ENCODE assay signal across 24 cellular contexts in the genomic region with DNA sequence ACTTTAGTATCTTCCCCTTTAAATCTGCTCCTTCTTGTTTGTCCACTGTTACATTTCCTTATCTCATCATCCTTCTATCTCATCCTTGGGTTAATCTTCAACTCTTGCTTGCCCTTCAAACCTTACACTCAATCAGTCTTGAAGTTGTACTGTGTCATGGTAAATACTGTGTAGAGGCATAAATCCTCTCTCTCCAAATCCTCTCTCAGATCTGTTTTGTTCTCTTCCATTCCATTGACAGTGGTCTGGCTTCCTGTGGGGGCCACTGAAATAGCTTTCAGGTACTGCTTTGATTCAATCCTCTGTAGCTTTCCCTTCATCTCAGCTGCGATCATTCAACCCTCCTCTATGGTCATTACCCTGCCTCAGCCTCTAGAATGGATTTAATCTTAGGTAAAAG.
DNase-seq lines count a peak whose midpoint lies in the region; ATAC-seq, FAIRE-seq and TF ChIP-seq lines count a peak whose summit lies in the region.
"Had no signal": no experiment of that assay in that cellular context is flagged by ENCODE, and none has a peak within 500 bp of the region (broad histone marks: within the 10 kb centered on the region; RNA-seq: fewer than 3 reads in every experiment).

No MANE protein-coding gene starts in this region.

- 40 to 72% methylated on average over 1 of the region's 1 CpG for WGBS in transverse colon (ENCODE audit: low coverage in 1 of 2), 2 donors

- H3K27me3 ChIP-seq in left ventricle myocardium inferior (ENCODE audit: low read depth) (no peaks in the 10 kb centered on the region), transverse colon (no peaks in the 10 kb centered on the region)
- H3K27me3 ChIP-seq: BLaER1 treated with 17β-estradiol and CSF1 and Interleukin-3, amounts not matched to agents 10 nM and 100 nM; MG63; SJCRH30 had no signal

- H3K4me3 ChIP-seq in left ventricle myocardium inferior (no peak overlapping the region), transverse colon (no peak overlapping the region)
- H3K4me3 ChIP-seq: BLaER1 treated with 17β-estradiol and CSF1 and Interleukin-3, amounts not matched to agents 10 nM and 100 nM; MG63; SJCRH30 had no signal

- TF ChIP-seq EP300 in transverse colon (IDR thresholded peaks at IDR 0.05; ENCODE audit: low read depth): no peak

- peaks cover 57% of the 10 kb centered on the region for H3K4me1 ChIP-seq in left ventricle myocardium inferior
- peaks cover 0 to 20% (median 2%) of the 10 kb centered on the region in 4 donors for H3K4me1 ChIP-seq in transverse colon
- H3K4me1 ChIP-seq: SJCRH30 had no signal

- TF ChIP-seq CTCF in left ventricle myocardium inferior (IDR thresholded peaks at IDR 0.05; ENCODE audit: borderline replicate concordance) (no peak), transverse colon (IDR thresholded peaks at IDR 0.05) (no peak), GM13976 (IDR thresholded peaks at IDR 0.05; ENCODE audit: borderline replicate concordance, control extremely low read depth, extremely low read depth, insufficient read depth, missing control alignments) (no peak)

- H3K36me3 ChIP-seq in left ventricle myocardium inferior (no peaks in the 10 kb centered on the region), transverse colon (no peaks in the 10 kb centered on the region)
- H3K36me3 ChIP-seq: BLaER1 treated with 17β-estradiol and CSF1 and Interleukin-3, amounts not matched to agents 10 nM and 100 nM; MG63; SJCRH30 had no signal

- H3K9me3 ChIP-seq in left ventricle myocardium inferior (replicated peaks): no peaks in the 10 kb centered on the region
- no peaks in the 10 kb centered on the region for H3K9me3 ChIP-seq in transverse colon
- H3K9me3 ChIP-seq: BLaER1 treated with 17β-estradiol and CSF1 and Interleukin-3, amounts not matched to agents 10 nM and 100 nM; MG63; SJCRH30 had no signal

- DNase-seq in left ventricle myocardium inferior (no peak), left cardiac atrium (no peak), RCC 7860 (ENCODE audit: low spot score) (peak; percentile 80), kidney glomerular epithelial cell (lab: John Stamatoyannopoulos, UW) (peak; percentile 59), transverse colon (no peak), GM13976 (ENCODE audit: low spot score) (no peak), GM19239 (ENCODE audit: insufficient read length, low spot score) (no peak), glomerular visceral epithelial cell (ENCODE audit: extremely low spot score) (no peak)
- DNase-seq: CD8-positive, alpha-beta T cell; GOT3; Kasumi-1; MG63; NCI-H1048; NCI-H1436; NCI-H1930; NCI-H345; NCI-H524 treated with DMSO at 0.1 percent for 48 hours; PC-3; SJCRH30 had no signal

- no peak for ATAC-seq in left cardiac atrium
- ATAC-seq: CD8-positive, alpha-beta T cell; PC-3 had no signal

- intact Hi-C loops in left ventricle myocardium inferior (cut with micrococcal nuclease): no loop called here
- intact Hi-C loops in left cardiac atrium (cut with DNase I): no loop called here
- intact Hi-C loops in transverse colon (cut with DNase I; ENCODE audit: low total_unique reads): no loop called here

- TF ChIP-seq POLR2A in transverse colon (IDR thresholded peaks at IDR 0.05): no peak

- in situ Hi-C loops in transverse colon (cut with MboI; ENCODE audit: low pct_ligation_motif_present in 1 of 4, low pct_unique_long_range_greater_than_20kb in 1 of 4, low sequenced_read_pairs in 3 of 4) (no loop called here), GM13976 (cut with MboI; ENCODE audit: low sequenced_read_pairs, unreplicated experiment) (no loop called here)

- FAIRE-seq in RCC 7860 (lab: Jason Lieb, UNC) (peak; percentile 94), GM19239 (lab: Jason Lieb, UNC) (no peak)
- FAIRE-seq: D721Med, GM12891, GM18507 had no signal

- H3K27ac ChIP-seq in left ventricle myocardium inferior (replicated peaks): peak overlapping the region; percentile 86
- peak overlapping the region in 3 of 4 donors; percentile 11 to 55 (median 43) for H3K27ac ChIP-seq in transverse colon
- H3K27ac ChIP-seq: BLaER1 treated with 17β-estradiol and CSF1 and Interleukin-3, amounts not matched to agents 10 nM and 100 nM; RWPE1; SJCRH30 had no signal

Comparison
In these comparisons a context has a peak if more than half of its experiments do, and no peak if none do; other contexts are left out.
1. DNase-seq: peak in RCC 7860 (single experiment) and kidney glomerular epithelial cell (single experiment); none in left ventricle myocardium inferior (single experiment), left cardiac atrium (single experiment), transverse colon (single experiment), GM13976 (single experiment), GM19239 (single experiment) and glomerular visceral epithelial cell (single experiment).